In the genomic region with DNA sequence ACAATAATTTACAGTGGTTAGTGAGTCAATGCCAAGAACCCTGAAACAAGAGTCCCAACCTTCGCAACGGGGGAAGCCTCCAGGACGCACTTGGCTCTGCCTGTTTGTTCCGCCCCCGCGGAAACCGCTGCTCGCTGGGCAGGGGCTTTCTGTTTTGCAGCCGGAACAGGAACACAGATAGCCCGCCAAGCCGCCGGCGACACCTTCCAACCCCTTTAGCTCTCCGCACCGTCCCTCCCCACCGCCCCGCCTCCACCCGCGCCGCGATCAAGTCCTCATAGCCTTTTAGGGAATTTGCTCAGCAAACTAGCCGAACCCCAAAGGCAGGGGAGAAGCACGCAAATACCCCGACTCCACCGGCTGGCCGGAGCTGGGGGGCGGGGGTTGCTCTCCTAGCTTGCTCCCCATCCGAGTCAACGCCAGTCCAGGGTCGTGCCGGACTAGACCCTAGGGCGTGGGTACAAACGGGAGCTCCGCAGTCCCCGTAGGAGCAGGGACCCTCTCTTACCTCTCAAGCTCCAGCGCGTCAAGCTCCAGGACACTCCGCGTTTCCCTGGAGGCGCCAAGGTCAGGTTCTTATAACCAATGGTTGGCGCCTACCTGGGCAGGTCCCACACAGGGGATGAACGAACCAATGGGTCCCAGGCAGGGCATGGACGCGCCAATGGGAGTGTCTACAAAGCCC, we compare ENCODE assay signal across 8 cellular contexts. TPM values are rescaled to one million over a fixed set of nuclear protein-coding genes. Genes with fewer than 3 reads are reported as not detected.
DNase-seq lines count a peak whose midpoint lies in the region; ATAC-seq and TF ChIP-seq lines count a peak whose summit lies in the region.

A gene with protein sequence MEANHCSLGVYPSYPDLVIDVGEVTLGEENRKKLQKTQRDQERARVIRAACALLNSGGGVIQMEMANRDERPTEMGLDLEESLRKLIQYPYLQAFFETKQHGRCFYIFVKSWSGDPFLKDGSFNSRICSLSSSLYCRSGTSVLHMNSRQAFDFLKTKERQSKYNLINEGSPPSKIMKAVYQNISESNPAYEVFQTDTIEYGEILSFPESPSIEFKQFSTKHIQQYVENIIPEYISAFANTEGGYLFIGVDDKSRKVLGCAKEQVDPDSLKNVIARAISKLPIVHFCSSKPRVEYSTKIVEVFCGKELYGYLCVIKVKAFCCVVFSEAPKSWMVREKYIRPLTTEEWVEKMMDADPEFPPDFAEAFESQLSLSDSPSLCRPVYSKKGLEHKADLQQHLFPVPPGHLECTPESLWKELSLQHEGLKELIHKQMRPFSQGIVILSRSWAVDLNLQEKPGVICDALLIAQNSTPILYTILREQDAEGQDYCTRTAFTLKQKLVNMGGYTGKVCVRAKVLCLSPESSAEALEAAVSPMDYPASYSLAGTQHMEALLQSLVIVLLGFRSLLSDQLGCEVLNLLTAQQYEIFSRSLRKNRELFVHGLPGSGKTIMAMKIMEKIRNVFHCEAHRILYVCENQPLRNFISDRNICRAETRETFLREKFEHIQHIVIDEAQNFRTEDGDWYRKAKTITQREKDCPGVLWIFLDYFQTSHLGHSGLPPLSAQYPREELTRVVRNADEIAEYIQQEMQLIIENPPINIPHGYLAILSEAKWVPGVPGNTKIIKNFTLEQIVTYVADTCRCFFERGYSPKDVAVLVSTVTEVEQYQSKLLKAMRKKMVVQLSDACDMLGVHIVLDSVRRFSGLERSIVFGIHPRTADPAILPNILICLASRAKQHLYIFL (minus strand): TSS at position 553 of the 685 bp plus-strand sequence. CDS start 3,086 bp downstream, outside the sequence.

- H3K4ac ChIP-seq in mesenchymal stem cell (ENCODE audit: low read depth in 1 of 2, low read length in 2 of 2): peak within 1 kb of the TSS in 1 of 2 experiments; percentile 64

- no peak within 1 kb of the TSS for H4K91ac ChIP-seq in mesenchymal stem cell (ENCODE audit: low read length)

- peak within 1 kb of the TSS in 1 of 2 experiments; percentile 23 for H2BK12ac ChIP-seq in mesenchymal stem cell (ENCODE audit: low read length in 2 of 2)

- H3K27ac ChIP-seq in duodenal mucosa (ENCODE audit: low read depth, low read length): peak within 1 kb of the TSS; percentile 67
- peak within 1 kb of the TSS; percentile 20 for H3K27ac ChIP-seq in mesenchymal stem cell (ENCODE audit: low read length, poor library complexity, severe bottlenecking)

- peak within 1 kb of the TSS; percentile 69 for H3K4me3 Mint-ChIP-seq in activated CD4-positive, alpha-beta T cell treated with anti-CD3 and anti-CD28 coated beads, Interleukin-2, amount 10 ng/mL, durations not matched to agents 24 days and 14 days

- H3K79me1 ChIP-seq in mesenchymal stem cell (replicated peaks; ENCODE audit: low read length, poor library complexity, severe bottlenecking): no peaks in the 10 kb centered on the region

- whole genome bisulfite sequencing in mesenchymal stem cell: 1% methylated on average over 44 of the region's 44 CpGs

- ATAC-seq in HG02642 (IDR thresholded peaks at IDR 0.05; ENCODE audit: poor library complexity, unreplicated experiment): peak; percentile 79

- H3K9ac ChIP-seq in duodenal mucosa (ENCODE audit: low read depth in 1 of 2, low read length in 2 of 2) (peak within 1 kb of the TSS; percentile 71), mesenchymal stem cell (ENCODE audit: low read length) (peak within 1 kb of the TSS; percentile 48)

- H3K27me3 Mint-ChIP-seq in activated CD4-positive, alpha-beta T cell treated with anti-CD3 and anti-CD28 coated beads, Interleukin-2, amount 10 ng/mL, durations not matched to agents 24 days and 14 days: no peaks in the 10 kb centered on the region

- H2BK120ac ChIP-seq in mesenchymal stem cell (ENCODE audit: low read depth, low read length): no peak within 1 kb of the TSS

- H3K4me1 Mint-ChIP-seq in activated CD4-positive, alpha-beta T cell treated with anti-CD3 and anti-CD28 coated beads, Interleukin-2, amount 10 ng/mL, durations not matched to agents 24 days and 14 days: peaks cover 13% of the 10 kb centered on the region

- no peak within 1 kb of the TSS for H2AK5ac ChIP-seq in mesenchymal stem cell (ENCODE audit: low read length, severe bottlenecking)

- H3K9me3 ChIP-seq in duodenal mucosa (ENCODE audit: control insufficient read depth in 1 of 2, low read length in 2 of 2): no peaks in the 10 kb centered on the region
- H3K9me3 ChIP-seq in mesenchymal stem cell (ENCODE audit: control insufficient read depth, low read length): no peaks in the 10 kb centered on the region

- H2AFZ ChIP-seq in mesenchymal stem cell (ENCODE audit: low read depth, low read length): peak within 1 kb of the TSS; percentile 36

- H3K4me2 ChIP-seq in mesenchymal stem cell (ENCODE audit: low read length, poor library complexity, severe bottlenecking): peak within 1 kb of the TSS; percentile 91

- peak within 1 kb of the TSS in 1 of 2 experiments; percentile 12 for H3K18ac ChIP-seq in mesenchymal stem cell (ENCODE audit: low read depth in 1 of 2, low read length in 2 of 2)

- no peaks in the 10 kb centered on the region for H3K4me1 ChIP-seq in duodenal mucosa (ENCODE audit: control insufficient read depth in 1 of 2, insufficient read depth in 2 of 2, low read length in 2 of 2)
- peaks cover 15% of the 10 kb centered on the region for H3K4me1 ChIP-seq in mesenchymal stem cell (ENCODE audit: control insufficient read depth, insufficient read depth, low read depth, low read length)

- intact Hi-C loops in activated CD4-positive, alpha-beta T cell treated with anti-CD3 and anti-CD28 coated beads, Interleukin-2, amount 10 ng/mL, durations not matched to agents 24 days and 14 days (cut with micrococcal nuclease): loop anchor here (1.0 to 2.0 kb wide), 6 partner anchors 15 to 234 kb away; a partner anchor contains a TSS

- peak; percentile 96 for DNase-seq in GM12865 (ENCODE audit: low read depth)
- peak; percentile 66 for DNase-seq in NCI-H2029 treated with DMSO at 0.1 percent for 48 hours (lab: John Stamatoyannopoulos, UW)
- DNase-seq in activated CD4-positive, alpha-beta T cell treated with anti-CD3 and anti-CD28 coated beads, Interleukin-2, amount 10 ng/mL, durations not matched to agents 24 days and 14 days: peak; percentile 95
- DNase-seq in mesenchymal stem cell: peak; percentile 24
- peak; percentile 76 to 77 for DNase-seq in stimulated activated CD8-positive, alpha-beta memory T cell treated with anti-CD3 and anti-CD28 coated beads, Interleukin-15, amount 100 ng/mL, for 4 hours (ENCODE audit: low read depth in 2 of 2)
- no peak for DNase-seq in NCI-H82 (lab: John Stamatoyannopoulos, UW)

- peaks cover 0 to 5% of the 10 kb centered on the region in 2 donors for H3K27me3 ChIP-seq in duodenal mucosa (ENCODE audit: control insufficient read depth in 1 of 2, insufficient read depth in 2 of 2, low read length in 2 of 2)
- H3K27me3 ChIP-seq in mesenchymal stem cell (ENCODE audit: control insufficient read depth in 1 of 2, insufficient read depth in 1 of 2, low read length in 2 of 2): peaks cover 27 to 59% of the 10 kb centered on the region in 2 experiments

- peaks cover 39% of the 10 kb centered on the region for H3K36me3 Mint-ChIP-seq in activated CD4-positive, alpha-beta T cell treated with anti-CD3 and anti-CD28 coated beads, Interleukin-2, amount 10 ng/mL, durations not matched to agents 24 days and 14 days (ENCODE audit: low read depth)

- no peaks in the 10 kb centered on the region for H3K9me3 Mint-ChIP-seq in activated CD4-positive, alpha-beta T cell treated with anti-CD3 and anti-CD28 coated beads, Interleukin-2, amount 10 ng/mL, durations not matched to agents 24 days and 14 days

- TF ChIP-seq CTCF in GM12865 (IDR thresholded peaks at IDR 0.05; ENCODE audit: insufficient read depth, low read depth, low read length, missing control alignments): no peak

- peak within 1 kb of the TSS; percentile 90 for H3K4me3 ChIP-seq in GM12865 (ENCODE audit: low read depth, low read length)
- H3K4me3 ChIP-seq in duodenal mucosa (ENCODE audit: low read depth in 1 of 2, low read length in 2 of 2): peak within 1 kb of the TSS; percentile 83 to 90
- peak within 1 kb of the TSS; percentile 69 to 81 for H3K4me3 ChIP-seq in mesenchymal stem cell (ENCODE audit: insufficient read depth in 1 of 2, low read depth in 1 of 2, low read length in 2 of 2)

- H3K14ac ChIP-seq in mesenchymal stem cell (ENCODE audit: low read length in 2 of 2): peak within 1 kb of the TSS in 1 of 2 experiments; percentile 53

- H3K36me3 ChIP-seq in duodenal mucosa (ENCODE audit: control insufficient read depth in 1 of 2, insufficient read depth in 2 of 2, low read length in 2 of 2): no peaks in the 10 kb centered on the region
- no peaks in the 10 kb centered on the region for H3K36me3 ChIP-seq in mesenchymal stem cell (ENCODE audit: control insufficient read depth in 1 of 2, insufficient read depth in 2 of 2, low read depth in 1 of 2, low read length in 2 of 2)

- H2BK5ac ChIP-seq in mesenchymal stem cell (ENCODE audit: low read depth, low read length, poor library complexity, severe bottlenecking): peak within 1 kb of the TSS; percentile 24

- no peak within 1 kb of the TSS for H4K8ac ChIP-seq in mesenchymal stem cell (ENCODE audit: low read length)

- no peak within 1 kb of the TSS for H2BK15ac ChIP-seq in mesenchymal stem cell (ENCODE audit: low read depth, poor library complexity, severe bottlenecking)

- no peak within 1 kb of the TSS for H3K23ac ChIP-seq in mesenchymal stem cell (ENCODE audit: low read length in 2 of 2)

- H3K27ac Mint-ChIP-seq in activated CD4-positive, alpha-beta T cell treated with anti-CD3 and anti-CD28 coated beads, Interleukin-2, amount 10 ng/mL, durations not matched to agents 24 days and 14 days: peak within 1 kb of the TSS; percentile 77

RNA-seq across cellular contexts. Expression of the gene that starts here (rescaled TPM):
- total RNA-seq in activated CD4-positive, alpha-beta T cell treated with anti-CD3 and anti-CD28 coated beads, Interleukin-2, amount 10 ng/mL, durations not matched to agents 24 days and 14 days: 34.5 and 36.8 TPM in 2 replicates
- 0.18 TPM for polyA plus RNA-seq in mesenchymal stem cell (2013, experiment 1 of 2)
- 0.21 TPM for polyA plus RNA-seq in mesenchymal stem cell (2013, experiment 2 of 2)
